In genomic region chr3:16059700-16060357, GRCh38 we compare ENCODE assay signal across 10 cellular contexts.
DNase-seq lines count a peak whose midpoint lies in the region; ATAC-seq and TF ChIP-seq lines count a peak whose summit lies in the region.
"Had no signal": no experiment of that assay in that cellular context is flagged by ENCODE, and none has a peak within 500 bp of the region (broad histone marks: within the 10 kb centered on the region; RNA-seq: fewer than 3 reads in every experiment).

No MANE protein-coding gene starts in this region.

- ATAC-seq in lung (ENCODE audit: insufficient read depth, low FRiP score) = no peak
- ATAC-seq in GM21367 (IDR thresholded peaks at IDR 0.05; ENCODE audit: unreplicated experiment) = no peak

- no peak for TF ChIP-seq EP300 in suprapubic skin (IDR thresholded peaks at IDR 0.05)

- H3K4me3 ChIP-seq in PC-9 = 0 out of 2 replicates have a peak overlapping the region, but pooled peaks have one; percentile 1
- H3K4me3 ChIP-seq in coronary artery = peak overlapping the region; percentile 6
- H3K4me3 ChIP-seq in lung = no peak overlapping the region
- H3K4me3 ChIP-seq in suprapubic skin = no peak overlapping the region
- H3K4me3 ChIP-seq: BLaER1 treated with 17β-estradiol and CSF1 and Interleukin-3, amounts not matched to agents 10 nM and 100 nM had no signal

- TF ChIP-seq POLR2A in suprapubic skin (IDR thresholded peaks at IDR 0.05) = no peak

- H4K20me1 ChIP-seq in PC-9 (ENCODE audit: insufficient read depth) = no peaks in the 10 kb centered on the region
- H4K20me1 ChIP-seq: BLaER1 treated with 17β-estradiol and CSF1 and Interleukin-3, amounts not matched to agents 10 nM and 100 nM had no signal

- H3K4me1 ChIP-seq in PC-9 (replicated peaks; ENCODE audit: insufficient read depth) = peaks cover 44% of the 10 kb centered on the region
- H3K4me1 ChIP-seq in lung (ENCODE audit: control insufficient read depth in 2 of 2, insufficient read depth in 2 of 2, low read length in 2 of 2) = peaks cover 5 to 14% of the 10 kb centered on the region in 2 donors
- H3K4me1 ChIP-seq in suprapubic skin = peaks cover 29% of the 10 kb centered on the region

- H2AFZ ChIP-seq in PC-9 = no peak overlapping the region

- POLR2A ChIA-PET in PC-9 (lab: Charles Lee; ENCODE audit: unreplicated experiment) = interaction anchor here (0.6 to 1.2 kb wide), 7 partner anchors 9 to 1545 kb away, joined by 3 to 12 read pairs (median 5); no protein-coding TSS in a partner anchor

- BruUV-seq in PC-9 (replicated peaks; lab: Mats Ljungman, UMichigan) = TSS peak; percentile 90

- H3F3A ChIP-seq in PC-9 (ENCODE audit: insufficient read depth, low read depth) = peaks cover 27% of the 10 kb centered on the region

- DNase-seq in PC-9 (no peak), coronary artery (ENCODE audit: low spot score) (no peak), lung (ENCODE audit: low spot score) (no peak), suprapubic skin (ENCODE audit: low spot score in 2 of 2) (no peak), NK-92 (lab: John Stamatoyannopoulos, UW; ENCODE audit: unreplicated experiment) (no peak), activated gamma-delta T cell (lab: John Stamatoyannopoulos, UW) (no peak), islet precursor cell (no peak)
- DNase-seq: GDM1 had no signal

- H3K36me3 ChIP-seq in PC-9 (ENCODE audit: low read depth) (no peaks in the 10 kb centered on the region), lung (ENCODE audit: control insufficient read depth in 2 of 2, insufficient read depth in 2 of 2, low read length in 2 of 2) (no peaks in the 10 kb centered on the region), suprapubic skin (no peaks in the 10 kb centered on the region)
- H3K36me3 ChIP-seq: BLaER1 treated with 17β-estradiol and CSF1 and Interleukin-3, amounts not matched to agents 10 nM and 100 nM had no signal

- H3K9me2 ChIP-seq in PC-9 (ENCODE audit: insufficient read depth) = no peaks in the 10 kb centered on the region

- 63 to 73% methylated on average over 3 of the region's 3 CpGs for WGBS in lung, 2 donors
- 65% methylated on average over 3 of the region's 3 CpGs for WGBS in suprapubic skin

- H3K4me2 ChIP-seq in PC-9 = peak overlapping the region; percentile 63

- no peaks in the 10 kb centered on the region for H3K27me3 ChIP-seq in PC-9 (ENCODE audit: insufficient read depth, low read depth)
- no peaks in the 10 kb centered on the region for H3K27me3 ChIP-seq in lung (ENCODE audit: control insufficient read depth, insufficient read depth)
- H3K27me3 ChIP-seq in suprapubic skin = no peaks in the 10 kb centered on the region
- H3K27me3 ChIP-seq: BLaER1 treated with 17β-estradiol and CSF1 and Interleukin-3, amounts not matched to agents 10 nM and 100 nM had no signal

- CTCF ChIA-PET in PC-9 (lab: Charles Lee) = interaction anchor here (0.7 to 1.5 kb wide), 5 partner anchors 11 to 431 kb away, joined by 3 to 6 read pairs (median 4); no protein-coding TSS in a partner anchor

- intact Hi-C loops in PC-9 (cut with micrococcal nuclease; ENCODE audit: unreplicated experiment) = loop anchor here (1.0 to 5.0 kb wide), 4 partner anchors 8 to 425 kb away; no protein-coding TSS in a partner anchor

- 0 out of 2 replicates have a peak, but pooled peaks cover 5% of the 10 kb centered on the region for H3K9me3 ChIP-seq in PC-9 (ENCODE audit: insufficient read depth, low read depth)
- no peaks in the 10 kb centered on the region for H3K9me3 ChIP-seq in lung (ENCODE audit: control insufficient read depth in 2 of 2, insufficient read depth in 1 of 2, low read length in 1 of 2)
- H3K9me3 ChIP-seq in suprapubic skin = no peaks in the 10 kb centered on the region
- H3K9me3 ChIP-seq: BLaER1 treated with 17β-estradiol and CSF1 and Interleukin-3, amounts not matched to agents 10 nM and 100 nM had no signal

- TF ChIP-seq CTCF in PC-9 (conservative IDR thresholded peaks at IDR 0.05) (no peak), coronary artery (IDR thresholded peaks at IDR 0.05) (no peak), lung (IDR thresholded peaks at IDR 0.05; ENCODE audit: control extremely low read depth, extremely low read depth) (no peak), suprapubic skin (IDR thresholded peaks at IDR 0.05) (no peak)

- no peaks in the 10 kb centered on the region for H3K79me2 ChIP-seq in PC-9 (ENCODE audit: low read depth)

- H3K27ac ChIP-seq in PC-9 = peak overlapping the region; percentile 77
- peak overlapping the region; percentile 45 to 93 for H3K27ac ChIP-seq in coronary artery
- peak overlapping the region; percentile 81 to 86 for H3K27ac ChIP-seq in lung (ENCODE audit: low read depth in 1 of 2, low read length in 1 of 2)
- H3K27ac ChIP-seq in suprapubic skin = peak overlapping the region; percentile 88

Comparison
In these comparisons a context has a peak if more than half of its experiments do, and no peak if none do; other contexts are left out.
1. H3K4me3 ChIP-seq: peak in PC-9 (single experiment) and coronary artery (single experiment); none in lung (single experiment) and suprapubic skin (single experiment).
2. Peak in every context shown above with its lines, with median percentiles within 50 percentile points of each other: H3K27ac ChIP-seq.